Comparison of ENCODE assay signal across 8 cellular contexts in genomic region chr10:130301026-130301892, GRCh38.
A peak's percentile ranks its signal among the peaks of the same experiment; 100 is the strongest.
DNase-seq lines count a peak whose midpoint lies in the region; ATAC-seq and TF ChIP-seq lines count a peak whose summit lies in the region.

No MANE protein-coding gene starts in this region.

- peaks cover 4% of the 10 kb centered on the region for H3K27me3 Mint-ChIP-seq in GM23338 (ENCODE audit: insufficient read depth, low read depth, poor library complexity)

- TF ChIP-seq EP300 in stomach (IDR thresholded peaks at IDR 0.05), result no peak

- no peak overlapping the region for H3K4me2 ChIP-seq in GM23338

- H3K4me3 Mint-ChIP-seq in GM23338, result no peak overlapping the region

- H3K4me1 ChIP-seq in stomach (no peaks in the 10 kb centered on the region), GM23338 (ENCODE audit: insufficient read depth) (no peaks in the 10 kb centered on the region)

- intact Hi-C loops in stomach (cut with DNase I; ENCODE audit: low total_unique reads), result no loop called here

- H3K36me3 Mint-ChIP-seq in GM23338 (ENCODE audit: low read depth), result peaks cover 45% of the 10 kb centered on the region

- TF ChIP-seq CTCF in stomach (IDR thresholded peaks at IDR 0.05) (no peak), GM23338 (conservative IDR thresholded peaks at IDR 0.05; ENCODE audit: low read depth in 2 of 2) (no peak)

- peaks cover 85% of the 10 kb centered on the region for H3K9me3 Mint-ChIP-seq in GM23338

- no peaks in the 10 kb centered on the region for H3K9me2 ChIP-seq in GM23338 (ENCODE audit: insufficient read depth)

- H3K9me3 ChIP-seq in stomach, result peaks cover 18 to 87% (median 71%) of the 10 kb centered on the region in 4 donors

- H3K4me3 ChIP-seq in stomach (peak overlapping the region in 2 of 4 donors; percentile 49), GM23338 (no peak overlapping the region)

- H2AFZ ChIP-seq in GM23338, result no peak overlapping the region

- H3K36me3 ChIP-seq in stomach (no peaks in the 10 kb centered on the region), GM23338 (ENCODE audit: insufficient read depth) (no peaks in the 10 kb centered on the region; the same call in 1 of the 2 replicates)

- ATAC-seq in GM21576 (IDR thresholded peaks at IDR 0.05; ENCODE audit: unreplicated experiment), result peak; percentile 51
- no peak for ATAC-seq in GM23338

- peak; percentile 55 for DNase-seq in SHP77 treated with DMSO at 0.1 percent for 48 hours (lab: John Stamatoyannopoulos, UW)
- DNase-seq in activated naive CD8-positive, alpha-beta T cell treated with anti-CD3 and anti-CD28 coated beads, Interleukin-2, amount 50 U/mL, for 16 hours (ENCODE audit: low read depth, low spot score), result peak; percentile 33
- DNase-seq in myocyte (ENCODE audit: low read depth), result peak; percentile 63
- no peak for DNase-seq in stomach
- DNase-seq in germinal center (ENCODE audit: low spot score), result no peak
- DNase-seq in GM23338 (ENCODE audit: low spot score), result no peak
- DNase-seq in superior temporal gyrus (ENCODE audit: extremely low spot score), result no peak

- no peak overlapping the region for H3K27ac Mint-ChIP-seq in GM23338

- H4K20me1 ChIP-seq in GM23338 (replicated peaks; ENCODE audit: insufficient read depth), result no peaks in the 10 kb centered on the region

- TF ChIP-seq POLR2A in stomach (IDR thresholded peaks at IDR 0.05), result no peak

- WGBS in stomach, 5 donors, result 20 to 93% (median 34%) methylated on average over 6 to 53 of the region's 54 CpGs

- peak overlapping the region in 3 of 5 donors; percentile 51 to 94 (median 84) for H3K27ac ChIP-seq in stomach
- no peak overlapping the region for H3K27ac ChIP-seq in GM23338 (ENCODE audit: low read depth)

- no peaks in the 10 kb centered on the region for H3F3A ChIP-seq in GM23338 (replicated peaks; ENCODE audit: low read depth)

- no peaks in the 10 kb centered on the region; the same call in 2 of the 3 replicates for H3K4me1 Mint-ChIP-seq in GM23338

- H3K27me3 ChIP-seq in stomach (no peaks in the 10 kb centered on the region), GM23338 (ENCODE audit: insufficient read depth) (no peaks in the 10 kb centered on the region)

- H3K79me2 ChIP-seq in GM23338 (replicated peaks; ENCODE audit: insufficient read depth), result no peaks in the 10 kb centered on the region

TF ChIP-seq in GM23338, 12 proteins besides CTCF, POLR2A, EP300 and RAD21:
- TF ChIP-seq STAT1 (IDR thresholded peaks at IDR 0.05; ENCODE audit: unreplicated experiment), result no peak
- TF ChIP-seq POLR2AphosphoS5 (IDR thresholded peaks at IDR 0.05; ENCODE audit: low read depth), result no peak
- no peak for TF ChIP-seq CREB1 (CRISPR knock-in tag; IDR thresholded peaks at IDR 0.05; ENCODE audit: low read depth)
- no peak for TF ChIP-seq ZNF114 (CRISPR knock-in tag; IDR thresholded peaks at IDR 0.05)
- no peak for TF ChIP-seq EZH2 (IDR thresholded peaks at IDR 0.05; ENCODE audit: low read depth, unreplicated experiment)
- TF ChIP-seq NANOG (IDR thresholded peaks at IDR 0.05; ENCODE audit: borderline replicate concordance), result no peak
- TF ChIP-seq JUNB (IDR thresholded peaks at IDR 0.05; ENCODE audit: unreplicated experiment), result no peak
- no peak for TF ChIP-seq ETS1 (IDR thresholded peaks at IDR 0.05)
- TF ChIP-seq ZNF331 (CRISPR knock-in tag; IDR thresholded peaks at IDR 0.05; ENCODE audit: low read depth), result no peak
- TF ChIP-seq EZH2phosphoT487 (IDR thresholded peaks at IDR 0.05; ENCODE audit: unreplicated experiment), result no peak
- TF ChIP-seq, protein P1, sequence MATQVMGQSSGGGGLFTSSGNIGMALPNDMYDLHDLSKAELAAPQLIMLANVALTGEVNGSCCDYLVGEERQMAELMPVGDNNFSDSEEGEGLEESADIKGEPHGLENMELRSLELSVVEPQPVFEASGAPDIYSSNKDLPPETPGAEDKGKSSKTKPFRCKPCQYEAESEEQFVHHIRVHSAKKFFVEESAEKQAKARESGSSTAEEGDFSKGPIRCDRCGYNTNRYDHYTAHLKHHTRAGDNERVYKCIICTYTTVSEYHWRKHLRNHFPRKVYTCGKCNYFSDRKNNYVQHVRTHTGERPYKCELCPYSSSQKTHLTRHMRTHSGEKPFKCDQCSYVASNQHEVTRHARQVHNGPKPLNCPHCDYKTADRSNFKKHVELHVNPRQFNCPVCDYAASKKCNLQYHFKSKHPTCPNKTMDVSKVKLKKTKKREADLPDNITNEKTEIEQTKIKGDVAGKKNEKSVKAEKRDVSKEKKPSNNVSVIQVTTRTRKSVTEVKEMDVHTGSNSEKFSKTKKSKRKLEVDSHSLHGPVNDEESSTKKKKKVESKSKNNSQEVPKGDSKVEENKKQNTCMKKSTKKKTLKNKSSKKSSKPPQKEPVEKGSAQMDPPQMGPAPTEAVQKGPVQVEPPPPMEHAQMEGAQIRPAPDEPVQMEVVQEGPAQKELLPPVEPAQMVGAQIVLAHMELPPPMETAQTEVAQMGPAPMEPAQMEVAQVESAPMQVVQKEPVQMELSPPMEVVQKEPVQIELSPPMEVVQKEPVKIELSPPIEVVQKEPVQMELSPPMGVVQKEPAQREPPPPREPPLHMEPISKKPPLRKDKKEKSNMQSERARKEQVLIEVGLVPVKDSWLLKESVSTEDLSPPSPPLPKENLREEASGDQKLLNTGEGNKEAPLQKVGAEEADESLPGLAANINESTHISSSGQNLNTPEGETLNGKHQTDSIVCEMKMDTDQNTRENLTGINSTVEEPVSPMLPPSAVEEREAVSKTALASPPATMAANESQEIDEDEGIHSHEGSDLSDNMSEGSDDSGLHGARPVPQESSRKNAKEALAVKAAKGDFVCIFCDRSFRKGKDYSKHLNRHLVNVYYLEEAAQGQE (IDR thresholded peaks at IDR 0.05; ENCODE audit: unreplicated experiment), result no peak

Comparison
In these comparisons a context has a peak if more than half of its experiments do, and no peak if none do; other contexts are left out.
1. DNase-seq: peak in SHP77 treated with DMSO at 0.1 percent for 48 hours (single experiment), activated naive CD8-positive, alpha-beta T cell treated with anti-CD3 and anti-CD28 coated beads, Interleukin-2, amount 50 U/mL, for 16 hours (single experiment) and myocyte (single experiment); none in stomach (single experiment), germinal center (single experiment), GM23338 (single experiment) and superior temporal gyrus (single experiment).